20 cellular contexts compared by ENCODE assay signal in the genomic region with DNA sequence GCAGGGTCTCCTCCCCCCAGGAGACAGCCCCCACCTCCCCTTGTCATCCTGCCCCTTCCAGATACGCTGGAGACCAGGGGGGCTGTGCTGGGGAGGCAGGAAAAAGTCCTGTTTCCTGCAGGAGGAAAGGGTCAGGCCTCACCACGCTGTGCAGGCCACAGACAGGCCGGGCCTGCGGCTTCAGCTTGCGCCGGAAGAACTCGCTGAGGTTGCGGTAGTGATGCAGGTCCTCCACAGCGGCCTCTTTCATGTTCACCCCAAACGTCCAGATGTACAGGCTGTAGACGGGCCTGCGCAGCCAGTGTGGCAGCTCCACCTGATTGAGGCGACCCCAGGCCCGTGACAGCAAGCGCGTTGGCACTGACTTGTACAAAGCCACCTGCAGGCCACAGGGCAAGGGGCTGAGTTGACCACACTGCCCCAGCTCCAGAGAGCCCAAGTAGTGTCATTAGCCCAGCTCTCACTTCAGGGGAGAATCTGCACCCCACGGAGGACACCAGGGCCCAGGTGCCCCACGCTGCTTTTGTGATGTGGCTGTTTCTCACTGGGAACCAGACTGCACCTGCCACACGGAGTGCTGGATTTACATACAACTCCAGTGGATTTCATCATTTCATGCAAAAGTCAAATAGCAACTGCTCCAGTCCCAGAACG. TPM values are rescaled to one million over a fixed set of nuclear protein-coding genes. Genes with fewer than 3 reads are reported as not detected.
A peak's percentile ranks its signal among the peaks of the same experiment; 100 is the strongest.
DNase-seq lines count a peak whose midpoint lies in the region; ATAC-seq, FAIRE-seq and TF ChIP-seq lines count a peak whose summit lies in the region.
"Had no signal": no experiment of that assay in that cellular context is flagged by ENCODE, and none has a peak within 500 bp of the region (broad histone marks: within the 10 kb centered on the region; RNA-seq: fewer than 3 reads in every experiment).

No MANE protein-coding gene starts in this region.

- no peaks in the 10 kb centered on the region for H3K9me3 Mint-ChIP-seq in activated CD8-positive, alpha-beta memory T cell treated with anti-CD3 and anti-CD28 coated beads, Interleukin-2, amount 10 ng/mL, durations not matched to agents 7 days and 5 days (ENCODE audit: low read depth)

- no peaks in the 10 kb centered on the region for H3K27me3 Mint-ChIP-seq in activated CD8-positive, alpha-beta memory T cell treated with anti-CD3 and anti-CD28 coated beads, Interleukin-2, amount 10 ng/mL, durations not matched to agents 7 days and 5 days
- H3K27me3 Mint-ChIP-seq: progenitor cell of endocrine pancreas had no signal

- H3K4me2 ChIP-seq in K562 (ENCODE audit: insufficient read depth, low read length) (no peak overlapping the region), osteoblast (ENCODE audit: insufficient read depth, low read length) (no peak overlapping the region)

- H3K4me3 Mint-ChIP-seq in activated CD8-positive, alpha-beta memory T cell treated with anti-CD3 and anti-CD28 coated beads, Interleukin-2, amount 10 ng/mL, durations not matched to agents 7 days and 5 days, result no peak overlapping the region

- ATAC-seq in activated CD8-positive, alpha-beta memory T cell treated with anti-CD3 and anti-CD28 coated beads, Interleukin-2, amount 10 ng/mL, durations not matched to agents 7 days and 5 days, result no peak
- ATAC-seq in K562 (no peak), HG02938 (IDR thresholded peaks at IDR 0.05; ENCODE audit: unreplicated experiment) (no peak)
- ATAC-seq: foreskin keratinocyte had no signal

- TF ChIP-seq CTCF in HEK293 (tag by site-specific recombination; IDR thresholded peaks at IDR 0.05), result no peak
- no peak for TF ChIP-seq CTCF in K562 (IDR thresholded peaks at IDR 0.05 in 2 of 3, conservative IDR thresholded peaks at IDR 0.05 in 1 of 3; ENCODE audit: insufficient read depth in 2 of 3, low read depth in 1 of 3, low read length in 3 of 3)
- no peak for TF ChIP-seq CTCF in osteoblast (IDR thresholded peaks at IDR 0.05; ENCODE audit: extremely low read depth, low read depth, low read length)

- no peak overlapping the region for H3K27ac ChIP-seq in HEK293 (ENCODE audit: extremely low read depth, low read depth, low read length)
- no peak overlapping the region; the same call in 2 of the 3 replicates for H3K27ac ChIP-seq in K562 (ENCODE audit: extremely low read depth, low read depth, low read length)
- no peak overlapping the region for H3K27ac ChIP-seq in osteoblast (ENCODE audit: low read depth, low read length)
- H3K27ac ChIP-seq: colonic mucosa, foreskin keratinocyte, GM23248, skin epidermis had no signal

- no peak for TF ChIP-seq RAD21 in K562 (CRISPR knock-in tag; conservative IDR thresholded peaks at IDR 0.05 in 1 of 2, IDR thresholded peaks at IDR 0.05 in 1 of 2)

- intact Hi-C loops in K562 (cut with micrococcal nuclease), result no loop called here

- H2AFZ ChIP-seq in K562 (ENCODE audit: low read depth, low read length) (no peak overlapping the region), osteoblast (ENCODE audit: low read length) (no peak overlapping the region)
- H2AFZ ChIP-seq: GM23248 had no signal

- H3K27ac Mint-ChIP-seq in activated CD8-positive, alpha-beta memory T cell treated with anti-CD3 and anti-CD28 coated beads, Interleukin-2, amount 10 ng/mL, durations not matched to agents 7 days and 5 days, result peak overlapping the region; percentile 69
- H3K27ac Mint-ChIP-seq: progenitor cell of endocrine pancreas had no signal

- TF ChIP-seq POLR2A in K562 (conservative IDR thresholded peaks at IDR 0.05), result no peak

- H3K9me3 ChIP-seq in HEK293 (ENCODE audit: control insufficient read depth, insufficient read depth, low read depth, low read length) (no peaks in the 10 kb centered on the region), K562 (replicated peaks; ENCODE audit: control insufficient read depth, insufficient read depth, low read depth, low read length) (no peaks in the 10 kb centered on the region), osteoblast (ENCODE audit: low read depth, low read length) (no peaks in the 10 kb centered on the region)
- H3K9me3 ChIP-seq: colonic mucosa, testis had no signal

- H3K4me1 ChIP-seq in HEK293 (ENCODE audit: control insufficient read depth, insufficient read depth, low read length) (no peaks in the 10 kb centered on the region), K562 (replicated peaks in 1 of 2; ENCODE audit: control insufficient read depth in 2 of 2, insufficient read depth in 2 of 2, low read length in 2 of 2) (peaks cover 19 to 65% of the 10 kb centered on the region in 2 experiments), osteoblast (ENCODE audit: insufficient read depth, low read length) (peaks cover 2% of the 10 kb centered on the region)
- H3K4me1 ChIP-seq: foreskin keratinocyte had no signal

- TF ChIP-seq EP300 in K562 (IDR thresholded peaks at IDR 0.05; ENCODE audit: low read length), result no peak

- WGBS in K562 (ENCODE audit: insufficient coverage, low coverage, missing lambda C conversion rate), result 93% methylated on average over 17 of the region's 20 CpGs

- H3K27me3 ChIP-seq in K562 (ENCODE audit: control insufficient read depth in 2 of 2, insufficient read depth in 2 of 2, low read length in 2 of 2), result no peaks in the 10 kb centered on the region
- no peaks in the 10 kb centered on the region for H3K27me3 ChIP-seq in osteoblast (ENCODE audit: insufficient read depth, low read length)
- H3K27me3 ChIP-seq: colonic mucosa, foreskin keratinocyte, testis had no signal

- no peak for DNase-seq in activated CD8-positive, alpha-beta memory T cell treated with anti-CD3 and anti-CD28 coated beads, Interleukin-2, amount 10 ng/mL, durations not matched to agents 7 days and 5 days
- no peak for DNase-seq in activated CD8-positive, alpha-beta memory T cell treated with anti-CD3 and anti-CD28 coated beads, Interleukin-2, amount 50 U/mL, for 48 hours
- DNase-seq in K562 (ENCODE audit: extremely low read depth in 1 of 4, low spot score in 3 of 4) (no peak), osteoblast (ENCODE audit: insufficient read length, low spot score, missing footprints) (peak; percentile 48), midbrain (lab: John Stamatoyannopoulos, UW) (no peak), AML-193 (lab: John Stamatoyannopoulos, UW) (no peak)
- DNase-seq: activated effector memory CD4-positive, alpha-beta T cell treated with Interleukin-2 at 50 U/mL for 16 hours; colonic mucosa; foreskin keratinocyte; GM23248; mammary epithelial cell; NCI-H187; NCI-H345; RPMI8226; stimulated activated CD4-positive, alpha-beta T cell treated with anti-CD3 and anti-CD28 coated beads, Interleukin-2, amount 100 ng/mL, for 48 hours; testis had no signal

- no peak for FAIRE-seq in K562 (lab: Jason Lieb, UNC)

- no peak overlapping the region for H3K9ac ChIP-seq in K562 (ENCODE audit: insufficient read depth in 1 of 2, low read depth in 2 of 2, low read length in 2 of 2)
- H3K9ac ChIP-seq: GM23248 had no signal

- CTCF ChIA-PET in activated CD8-positive, alpha-beta memory T cell treated with anti-CD3 and anti-CD28 coated beads, Interleukin-2, amount 10 ng/mL, durations not matched to agents 7 days and 5 days (lab: Charles Lee), result interaction anchor here (0.5 to 3.3 kb wide), 2 partner anchors 12 to 1513 kb away, joined by 3 to 10 read pairs; no protein-coding TSS in a partner anchor
- CTCF ChIA-PET in HEK293 (lab: Yijun Ruan, JAX) (interaction anchor here (0.7 to 2.2 kb wide), 2 partner anchors 61 to 164 kb away, joined by 3 to 6 read pairs; no protein-coding TSS in a partner anchor), K562 (lab: Yijun Ruan, JAX; ENCODE audit: low intra/inter-chr PET ratio) (no interaction called here)

- peaks cover 48% of the 10 kb centered on the region for H3K79me2 ChIP-seq in K562 (ENCODE audit: control insufficient read depth, insufficient read depth, low read length)
- peaks cover 63% of the 10 kb centered on the region for H3K79me2 ChIP-seq in osteoblast (ENCODE audit: insufficient read depth, low read length)

- H3K4me3 ChIP-seq in HEK293 (ENCODE audit: low read depth, low read length) (no peak overlapping the region), K562 (no peak overlapping the region), osteoblast (ENCODE audit: insufficient read depth, low read length) (no peak overlapping the region)
- H3K4me3 ChIP-seq: colonic mucosa, GM23248, skin epidermis, testis had no signal

- BruUV-seq in K562 (replicated peaks; lab: Mats Ljungman, UMichigan), result no TSS peak

- peaks cover 8% of the 10 kb centered on the region for H3K36me3 Mint-ChIP-seq in activated CD8-positive, alpha-beta memory T cell treated with anti-CD3 and anti-CD28 coated beads, Interleukin-2, amount 10 ng/mL, durations not matched to agents 7 days and 5 days

- in situ Hi-C loops in K562 (cut with MboI), result no loop called here

- peaks cover 0 to 70% of the 10 kb centered on the region in 2 experiments; a peak in 2 of 3 replicates for H3K36me3 ChIP-seq in HEK293 (ENCODE audit: control insufficient read depth in 2 of 2, insufficient read depth in 1 of 2, low read length in 2 of 2)
- H3K36me3 ChIP-seq in K562 (ENCODE audit: control insufficient read depth, insufficient read depth, low read length), result peaks cover 89% of the 10 kb centered on the region; the same call in 2 of the 3 replicates
- peaks cover 50% of the 10 kb centered on the region for H3K36me3 ChIP-seq in osteoblast (ENCODE audit: insufficient read depth, low read length)

- H4K20me1 ChIP-seq in K562 (replicated peaks; ENCODE audit: control insufficient read depth, insufficient read depth, low read length) (no peaks in the 10 kb centered on the region; the same call in 1 of the 2 replicates), osteoblast (ENCODE audit: insufficient read depth, low read length) (peaks cover 49% of the 10 kb centered on the region)

- POLR2A ChIA-PET in HEK293 (lab: Yijun Ruan, JAX), result no interaction called here
- POLR2A ChIA-PET in K562 (lab: Yijun Ruan, JAX), result interaction anchor here (0.7 to 2.8 kb wide), 2 partner anchors 9 to 13 kb away, joined by 4 to 11 read pairs; no protein-coding TSS in a partner anchor

- H3K4me1 Mint-ChIP-seq in activated CD8-positive, alpha-beta memory T cell treated with anti-CD3 and anti-CD28 coated beads, Interleukin-2, amount 10 ng/mL, durations not matched to agents 7 days and 5 days, result peaks cover 18% of the 10 kb centered on the region

- H3K9me1 ChIP-seq in K562 (ENCODE audit: control insufficient read depth, insufficient read depth, low read length), result peaks cover 3% of the 10 kb centered on the region

RNA-seq across cellular contexts. Expression of a gene that starts 40.4 kb away (rescaled TPM):
- 10 to 100 TPM; 34.7 to 40.0 TPM for total RNA-seq in activated CD8-positive, alpha-beta memory T cell treated with anti-CD3 and anti-CD28 coated beads, Interleukin-2, amount 10 ng/mL, durations not matched to agents 7 days and 5 days
- 37.5 and 84.0 TPM in 2 replicates for total RNA-seq in K562 (2011; cell fraction: chromatin; rRNA removed; ENCODE audit: low replicate concordance)
- total RNA-seq in K562 (2011; cell fraction: nucleolus; rRNA removed), result 62.2 and 72.4 TPM in 2 replicates
- 47.8 and 52.1 TPM in 2 replicates for total RNA-seq in K562 (2011; cell fraction: nucleoplasm; rRNA removed)
- total RNA-seq in K562 (2014; rRNA removed) (33.3 and 47.1 TPM in 2 replicates), K562 (2014; rRNA removed; fragmentation: Illumina TruSeq; extraction: Trizol) (20.2 and 24.5 TPM in 2 replicates), K562 (2015; rRNA removed; fragmentation: Illumina TruSeq; extraction: Trizol) (27.4 and 28.1 TPM in 2 replicates), K562 (2021) (56.8 and 63.1 TPM in 2 replicates), osteoblast (35.1 and 37.3 TPM in 2 replicates)
- polyA plus RNA-seq in K562 (2011; rRNA removed) (29.1 and 44.3 TPM in 2 replicates), K562 (2014; fragmentation: Illumina TruSeq; extraction: Trizol) (42.6 and 48.5 TPM in 2 replicates), K562 (2014; fragmentation: Nextera tagmentation; extraction: Ambion mirVana) (10 to 100 TPM; 44.4 to 65.9 TPM), K562 (2014; rRNA removed) (36.6 and 44.9 TPM in 2 replicates)
- polyA plus RNA-seq in K562 (2011; cell fraction: cytosol; rRNA removed), result 48.2 and 59.1 TPM in 2 replicates
- polyA plus RNA-seq in K562 (2011; cell fraction: nucleus; rRNA removed), result 112 and 122 TPM in 2 replicates
- 31.9 and 36.1 TPM in 2 replicates for polyA plus RNA-seq in K562 (2012)
- 14.8 and 17.3 TPM in 2 replicates for polyA minus RNA-seq in K562 (2011; rRNA and poly(A)+ RNA removed)
- 17.0 and 18.8 TPM in 2 replicates for polyA minus RNA-seq in K562 (2011; cell fraction: cytosol; rRNA and poly(A)+ RNA removed)
- 22.3 and 29.7 TPM in 2 replicates for polyA minus RNA-seq in K562 (2011; cell fraction: nucleus; rRNA and poly(A)+ RNA removed)
